In genomic region chr18:63025251-63025710, GRCh38 we compare ENCODE assay signal across 8 cellular contexts.
DNase-seq lines count a peak whose midpoint lies in the region; FAIRE-seq and TF ChIP-seq lines count a peak whose summit lies in the region.

No MANE protein-coding gene starts in this region.

- H3K4me3 ChIP-seq in LNCaP clone FGC (ENCODE audit: low read depth, low read length): no peak overlapping the region
- H3K4me3 ChIP-seq in astrocyte of the cerebellum (ENCODE audit: low read depth, low read length): no peak overlapping the region

- FAIRE-seq in D721Med (lab: Jason Lieb, UNC): peak; percentile 90

- in situ Hi-C loops in astrocyte of the cerebellum (cut with HindIII; ENCODE audit: low sequenced_read_pairs): no loop called here

- DNase-seq in D721Med (ENCODE audit: insufficient read length, low spot score) (no peak), LNCaP clone FGC (ENCODE audit: low read depth) (no peak), astrocyte of the cerebellum (ENCODE audit: low read depth) (no peak), left kidney (ENCODE audit: low read depth, low spot score) (peak; percentile 79), amniotic stem cell (lab: John Stamatoyannopoulos, UW) (no peak), cerebellum (ENCODE audit: low spot score) (no peak)
- DNase-seq in activated CD8-positive, alpha-beta memory T cell treated with anti-CD3 and anti-CD28 coated beads for 24 hours: no peak
- DNase-seq in activated naive CD4-positive, alpha-beta T cell treated with anti-CD3 and anti-CD28 coated beads, Interleukin-2, amount 50 U/mL, for 16 hours: no peak

- TF ChIP-seq CTCF in D721Med (IDR thresholded peaks at IDR 0.05; ENCODE audit: insufficient read depth, missing control alignments) (peak; percentile 40), LNCaP clone FGC (IDR thresholded peaks at IDR 0.05; ENCODE audit: control insufficient read depth, extremely low read depth, insufficient read depth) (peak; percentile 44), astrocyte of the cerebellum (IDR thresholded peaks at IDR 0.05; ENCODE audit: low read depth, low read length, missing control alignments) (peak; percentile 8)
